9 cellular contexts compared by ENCODE assay signal in the genomic region with DNA sequence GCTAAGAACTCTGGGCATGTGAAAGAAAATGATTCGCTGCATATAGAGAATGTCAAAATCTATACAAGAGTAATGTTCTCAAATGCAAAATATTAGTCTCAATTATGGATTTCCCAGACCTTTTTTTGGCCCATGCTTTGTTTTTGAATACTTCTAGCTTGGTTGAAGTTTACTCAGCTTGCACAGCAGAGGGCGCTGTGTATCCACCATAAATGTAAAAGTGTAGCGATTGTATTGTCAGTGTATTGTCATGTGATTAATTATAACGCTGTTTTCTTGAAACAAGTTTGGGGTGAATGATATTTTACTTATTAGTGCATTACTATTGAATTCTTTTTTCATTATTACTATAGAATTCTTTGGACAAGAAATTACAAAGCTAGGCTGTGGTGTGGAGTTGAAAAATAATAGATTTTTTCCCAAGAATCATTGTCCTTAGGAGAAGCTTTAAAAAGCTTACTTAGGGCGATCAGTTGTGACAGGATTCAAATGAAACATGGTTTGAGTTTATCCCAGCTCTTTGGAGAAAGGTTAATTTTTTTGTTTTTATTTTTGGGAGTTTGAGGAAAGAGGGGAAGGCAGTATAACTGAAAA.
A peak's percentile ranks its signal among the peaks of the same experiment; 100 is the strongest.
DNase-seq lines count a peak whose midpoint lies in the region; ATAC-seq, FAIRE-seq and TF ChIP-seq lines count a peak whose summit lies in the region.
"Had no signal": no experiment of that assay in that cellular context is flagged by ENCODE, and none has a peak within 500 bp of the region (broad histone marks: within the 10 kb centered on the region; RNA-seq: fewer than 3 reads in every experiment).

No MANE protein-coding gene starts in this region.

- no peak for FAIRE-seq in bronchial epithelial cell (lab: Jason Lieb, UNC)

- H3K4me3 ChIP-seq in WERI-Rb-1 (ENCODE audit: low read depth, low read length) (no peak overlapping the region), bronchial epithelial cell (ENCODE audit: low read depth, low read length) (no peak overlapping the region)
- H3K4me3 ChIP-seq: BLaER1 had no signal

- no peaks in the 10 kb centered on the region for H3K9me3 ChIP-seq in WERI-Rb-1 (ENCODE audit: severe bottlenecking)
- H3K9me3 ChIP-seq: BLaER1 had no signal

- H3K27me3 ChIP-seq in WERI-Rb-1 (ENCODE audit: insufficient read depth, low read depth, severe bottlenecking) (no peaks in the 10 kb centered on the region), bronchial epithelial cell (ENCODE audit: control insufficient read depth, insufficient read depth, low read length) (no peaks in the 10 kb centered on the region)
- H3K27me3 ChIP-seq: BLaER1 had no signal

- DNase-seq in NCI-H1436 (lab: John Stamatoyannopoulos, UW), result peak; percentile 58
- DNase-seq in NCI-H1436 treated with DMSO at 0.1 percent for 48 hours (lab: John Stamatoyannopoulos, UW), result no peak
- DNase-seq in NCI-H146 (lab: John Stamatoyannopoulos, UW), result peak; percentile 70
- DNase-seq in WERI-Rb-1, result peak; percentile 64
- DNase-seq in bronchial epithelial cell (ENCODE audit: low read depth), result peak; percentile 48
- DNase-seq in kidney glomerular epithelial cell (lab: John Stamatoyannopoulos, UW), result peak; percentile 49
- peak; percentile 44 to 53 for DNase-seq in stimulated activated CD4-positive, alpha-beta T cell treated with anti-CD3 and anti-CD28 coated beads, Interleukin-4, amount 100 ng/mL, for 4 hours

- H3K27ac ChIP-seq in WERI-Rb-1, result peak overlapping the region; percentile 47
- H3K27ac ChIP-seq: BLaER1 had no signal

- H3K36me3 ChIP-seq in WERI-Rb-1 (peaks cover 5% of the 10 kb centered on the region; the same call in 1 of the 2 replicates), bronchial epithelial cell (ENCODE audit: control insufficient read depth, insufficient read depth, low read length) (peaks cover 1% of the 10 kb centered on the region)

- TF ChIP-seq CTCF in WERI-Rb-1 (IDR thresholded peaks at IDR 0.05; ENCODE audit: low read depth, low read length) (peak; percentile 56), bronchial epithelial cell (IDR thresholded peaks at IDR 0.05; ENCODE audit: insufficient read depth, low read length, severe bottlenecking) (peak; percentile 59)

- peak; percentile 87 for ATAC-seq in HG02678 (IDR thresholded peaks at IDR 0.05; ENCODE audit: unreplicated experiment)
